Comparison of ENCODE assay signal across 9 cellular contexts in the genomic region with DNA sequence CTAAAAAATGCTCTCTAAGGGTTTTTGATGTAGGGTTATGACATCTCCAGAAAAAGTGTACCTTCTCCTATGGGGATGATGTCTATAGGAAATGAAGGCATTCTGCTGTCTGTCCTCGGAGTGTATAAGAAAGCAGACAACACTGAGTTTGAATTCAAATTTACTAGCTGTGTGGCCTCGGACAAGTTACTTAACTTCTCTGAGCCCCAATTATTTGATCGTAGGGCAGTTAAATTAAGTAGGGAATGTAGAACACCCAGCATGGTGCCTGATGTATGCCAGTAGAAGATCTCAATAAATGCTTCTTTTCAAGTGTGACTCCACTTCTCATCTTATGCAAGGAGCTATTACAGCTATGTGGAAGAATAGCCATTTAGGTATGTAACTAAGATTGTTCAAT.
"Had no signal": no experiment of that assay in that cellular context is flagged by ENCODE, and none has a peak within 500 bp of the region (broad histone marks: within the 10 kb centered on the region; RNA-seq: fewer than 3 reads in every experiment).

No MANE protein-coding gene starts in this region.

- FAIRE-seq: H54, HTR-8/SVneo had no signal

- H3K9me3 Mint-ChIP-seq: H9 had no signal

- H3K9ac ChIP-seq: GM23248, KMS-11 had no signal

- H3K4me2 ChIP-seq: KMS-11 had no signal

- H3K4me3 Mint-ChIP-seq: H9 had no signal

- H3K27ac Mint-ChIP-seq: H9 had no signal

- H3K4me1 Mint-ChIP-seq: H9 had no signal

- H3K4me3 ChIP-seq: GM23248 had no signal

- DNase-seq: GM23248, GOT3, H9, HCEC 1CT, IMR-90, KBM-7 had no signal

- H2AFZ ChIP-seq: GM23248 had no signal

- H3K27ac ChIP-seq: GM23248, KMS-11 had no signal
